1 cellular context compared by ENCODE assay signal in the genomic region with DNA sequence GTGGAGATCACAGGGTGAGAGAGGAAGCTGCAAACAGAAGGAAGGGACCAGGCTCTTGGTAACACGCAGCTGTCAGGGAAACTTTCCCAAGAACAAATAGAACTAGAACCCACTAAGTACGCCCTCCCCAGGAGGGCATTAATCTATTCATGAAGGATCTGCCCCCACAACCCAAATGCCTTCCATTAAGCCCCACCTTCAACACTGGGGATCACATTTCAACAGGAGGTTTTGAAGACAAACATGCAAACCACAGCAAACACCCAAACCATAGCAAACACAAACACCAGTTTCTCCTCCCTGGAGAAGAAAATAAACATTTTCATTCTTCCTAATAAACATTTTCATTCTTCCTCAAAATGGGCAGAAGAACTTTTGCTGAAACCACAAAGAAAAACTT.
TF ChIP-seq lines count a peak whose summit lies in the region.

No MANE protein-coding gene starts in this region.

TF ChIP-seq in GM23338, 12 proteins besides CTCF, POLR2A, EP300 and RAD21 (continued from another document):
- TF ChIP-seq, protein P1, sequence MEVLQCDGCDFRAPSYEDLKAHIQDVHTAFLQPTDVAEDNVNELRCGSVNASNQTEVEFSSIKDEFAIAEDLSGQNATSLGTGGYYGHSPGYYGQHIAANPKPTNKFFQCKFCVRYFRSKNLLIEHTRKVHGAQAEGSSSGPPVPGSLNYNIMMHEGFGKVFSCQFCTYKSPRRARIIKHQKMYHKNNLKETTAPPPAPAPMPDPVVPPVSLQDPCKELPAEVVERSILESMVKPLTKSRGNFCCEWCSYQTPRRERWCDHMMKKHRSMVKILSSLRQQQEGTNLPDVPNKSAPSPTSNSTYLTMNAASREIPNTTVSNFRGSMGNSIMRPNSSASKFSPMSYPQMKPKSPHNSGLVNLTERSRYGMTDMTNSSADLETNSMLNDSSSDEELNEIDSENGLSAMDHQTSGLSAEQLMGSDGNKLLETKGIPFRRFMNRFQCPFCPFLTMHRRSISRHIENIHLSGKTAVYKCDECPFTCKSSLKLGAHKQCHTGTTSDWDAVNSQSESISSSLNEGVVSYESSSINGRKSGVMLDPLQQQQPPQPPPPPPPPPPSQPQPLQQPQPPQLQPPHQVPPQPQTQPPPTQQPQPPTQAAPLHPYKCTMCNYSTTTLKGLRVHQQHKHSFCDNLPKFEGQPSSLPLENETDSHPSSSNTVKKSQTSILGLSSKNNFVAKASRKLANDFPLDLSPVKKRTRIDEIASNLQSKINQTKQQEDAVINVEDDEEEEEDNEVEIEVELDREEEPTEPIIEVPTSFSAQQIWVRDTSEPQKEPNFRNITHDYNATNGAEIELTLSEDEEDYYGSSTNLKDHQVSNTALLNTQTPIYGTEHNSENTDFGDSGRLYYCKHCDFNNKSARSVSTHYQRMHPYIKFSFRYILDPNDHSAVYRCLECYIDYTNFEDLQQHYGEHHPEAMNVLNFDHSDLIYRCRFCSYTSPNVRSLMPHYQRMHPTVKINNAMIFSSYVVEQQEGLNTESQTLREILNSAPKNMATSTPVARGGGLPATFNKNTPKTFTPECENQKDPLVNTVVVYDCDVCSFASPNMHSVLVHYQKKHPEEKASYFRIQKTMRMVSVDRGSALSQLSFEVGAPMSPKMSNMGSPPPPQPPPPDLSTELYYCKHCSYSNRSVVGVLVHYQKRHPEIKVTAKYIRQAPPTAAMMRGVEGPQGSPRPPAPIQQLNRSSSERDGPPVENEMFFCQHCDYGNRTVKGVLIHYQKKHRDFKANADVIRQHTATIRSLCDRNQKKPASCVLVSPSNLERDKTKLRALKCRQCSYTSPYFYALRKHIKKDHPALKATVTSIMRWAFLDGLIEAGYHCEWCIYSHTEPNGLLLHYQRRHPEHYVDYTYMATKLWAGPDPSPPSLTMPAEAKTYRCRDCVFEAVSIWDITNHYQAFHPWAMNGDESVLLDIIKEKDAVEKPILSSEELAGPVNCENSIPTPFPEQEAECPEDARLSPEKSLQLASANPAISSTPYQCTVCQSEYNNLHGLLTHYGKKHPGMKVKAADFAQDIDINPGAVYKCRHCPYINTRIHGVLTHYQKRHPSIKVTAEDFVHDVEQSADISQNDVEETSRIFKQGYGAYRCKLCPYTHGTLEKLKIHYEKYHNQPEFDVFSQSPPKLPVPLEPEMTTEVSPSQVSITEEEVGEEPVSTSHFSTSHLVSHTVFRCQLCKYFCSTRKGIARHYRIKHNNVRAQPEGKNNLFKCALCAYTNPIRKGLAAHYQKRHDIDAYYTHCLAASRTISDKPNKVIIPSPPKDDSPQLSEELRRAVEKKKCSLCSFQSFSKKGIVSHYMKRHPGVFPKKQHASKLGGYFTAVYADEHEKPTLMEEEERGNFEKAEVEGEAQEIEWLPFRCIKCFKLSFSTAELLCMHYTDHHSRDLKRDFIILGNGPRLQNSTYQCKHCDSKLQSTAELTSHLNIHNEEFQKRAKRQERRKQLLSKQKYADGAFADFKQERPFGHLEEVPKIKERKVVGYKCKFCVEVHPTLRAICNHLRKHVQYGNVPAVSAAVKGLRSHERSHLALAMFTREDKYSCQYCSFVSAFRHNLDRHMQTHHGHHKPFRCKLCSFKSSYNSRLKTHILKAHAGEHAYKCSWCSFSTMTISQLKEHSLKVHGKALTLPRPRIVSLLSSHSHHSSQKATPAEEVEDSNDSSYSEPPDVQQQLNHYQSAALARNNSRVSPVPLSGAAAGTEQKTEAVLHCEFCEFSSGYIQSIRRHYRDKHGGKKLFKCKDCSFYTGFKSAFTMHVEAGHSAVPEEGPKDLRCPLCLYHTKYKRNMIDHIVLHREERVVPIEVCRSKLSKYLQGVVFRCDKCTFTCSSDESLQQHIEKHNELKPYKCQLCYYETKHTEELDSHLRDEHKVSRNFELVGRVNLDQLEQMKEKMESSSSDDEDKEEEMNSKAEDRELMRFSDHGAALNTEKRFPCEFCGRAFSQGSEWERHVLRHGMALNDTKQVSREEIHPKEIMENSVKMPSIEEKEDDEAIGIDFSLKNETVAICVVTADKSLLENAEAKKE (CRISPR knock-in tag; IDR thresholded peaks at IDR 0.05), result no peak
- no peak for TF ChIP-seq STAT1 (IDR thresholded peaks at IDR 0.05; ENCODE audit: unreplicated experiment)
- no peak for TF ChIP-seq ZNF114 (CRISPR knock-in tag; IDR thresholded peaks at IDR 0.05)
